Comparison of ENCODE assay signal across 8 cellular contexts in genomic region chr11:64802370-64803162, GRCh38.
DNase-seq lines count a peak whose midpoint lies in the region; ATAC-seq and TF ChIP-seq lines count a peak whose summit lies in the region.

No MANE protein-coding gene starts in this region.

- H3K9me3 ChIP-seq in neutrophil = no peaks in the 10 kb centered on the region

- H3K27ac ChIP-seq in neutrophil = peak overlapping the region; percentile 88

- peak overlapping the region; percentile 80 to 91 for H3K4me3 ChIP-seq in neutrophil (ENCODE audit: low read depth in 1 of 2, low read length in 1 of 2)

- H3K27me3 Mint-ChIP-seq in effector memory CD8-positive, alpha-beta T cell = no peaks in the 10 kb centered on the region

- peaks cover 18% of the 10 kb centered on the region for H3K36me3 Mint-ChIP-seq in effector memory CD8-positive, alpha-beta T cell (ENCODE audit: insufficient read depth)

- peak overlapping the region; percentile 69 to 97 for H3K27ac Mint-ChIP-seq in effector memory CD8-positive, alpha-beta T cell

- ATAC-seq in HG02571 (IDR thresholded peaks at IDR 0.05; ENCODE audit: unreplicated experiment) = peak; percentile 19
- ATAC-seq in effector memory CD8-positive, alpha-beta T cell (replicated peaks) = peak; percentile 30

- no peaks in the 10 kb centered on the region for H3K9me3 Mint-ChIP-seq in effector memory CD8-positive, alpha-beta T cell

- H3K27me3 ChIP-seq in neutrophil = no peaks in the 10 kb centered on the region

- H3K4me1 Mint-ChIP-seq in effector memory CD8-positive, alpha-beta T cell (ENCODE audit: low read depth in 2 of 2) = peaks cover 14 to 21% of the 10 kb centered on the region in 2 donors

- H3K4me3 Mint-ChIP-seq in effector memory CD8-positive, alpha-beta T cell = peak overlapping the region; percentile 73 to 88

- peaks cover 35 to 37% of the 10 kb centered on the region in 2 experiments for H3K4me1 ChIP-seq in neutrophil (ENCODE audit: control insufficient read depth in 1 of 2, insufficient read depth in 1 of 2, low read depth in 1 of 2, low read length in 1 of 2)

- TF ChIP-seq POLR2A in GM15510 (IDR thresholded peaks at IDR 0.05; ENCODE audit: borderline replicate concordance, extremely low read depth, insufficient read length) = peak; percentile 47

- DNase-seq in T-helper 9 cell = peak; percentile 34
- peak; percentile 30 to 31 (median 31) for DNase-seq in effector memory CD8-positive, alpha-beta T cell
- DNase-seq in ecto neural progenitor cell (ENCODE audit: low spot score) = no peak
- DNase-seq in HPDE6-E6E7 (ENCODE audit: extremely low spot score) = no peak
- DNase-seq in HK-2 (ENCODE audit: unreplicated experiment) = no peak

- peaks cover 37% of the 10 kb centered on the region for H3K36me3 ChIP-seq in neutrophil

- no peak for TF ChIP-seq CTCF in neutrophil (IDR thresholded peaks at IDR 0.05)

Comparison
In these comparisons a context has a peak if more than half of its experiments do, and no peak if none do; other contexts are left out.
1. DNase-seq: peak in T-helper 9 cell (single experiment) and effector memory CD8-positive, alpha-beta T cell (3 of 3); none in ecto neural progenitor cell (single experiment), HPDE6-E6E7 (single experiment) and HK-2 (single experiment).